In the genomic region with DNA sequence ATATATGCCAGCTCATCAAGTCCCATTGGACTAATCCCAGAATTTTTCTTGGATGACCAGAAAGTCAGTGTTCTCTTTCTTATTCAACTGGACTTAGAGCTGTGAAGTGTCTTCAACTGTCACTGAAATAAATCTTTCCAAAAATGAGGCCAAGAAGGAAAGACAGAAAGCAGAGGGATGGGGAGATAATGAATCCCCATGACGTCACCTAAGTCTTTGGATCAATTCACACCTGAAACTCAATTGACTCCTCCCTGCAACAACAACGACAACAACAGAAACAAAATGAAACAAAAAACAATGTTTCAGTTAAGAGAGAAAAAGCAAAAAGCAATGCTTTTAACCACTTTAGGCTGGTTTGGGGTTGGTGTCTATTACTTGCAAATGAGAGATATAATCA, we compare ENCODE assay signal across 34 cellular contexts.
"Had no signal": no experiment of that assay in that cellular context is flagged by ENCODE, and none has a peak within 500 bp of the region (broad histone marks: within the 10 kb centered on the region; RNA-seq: fewer than 3 reads in every experiment).

No MANE protein-coding gene starts in this region.

- H3K4me1 ChIP-seq: adrenal gland, ascending aorta, body of pancreas, breast epithelium had no signal

- H3K27me3 ChIP-seq: adrenal gland, body of pancreas, brain microvascular endothelial cell, breast epithelium, cardiac muscle cell had no signal

- H3K36me3 ChIP-seq: adrenal gland, ascending aorta, brain microvascular endothelial cell, breast epithelium, cardiac muscle cell had no signal

- H3K9me3 ChIP-seq: adrenal gland, ascending aorta, body of pancreas, breast epithelium had no signal

- H3K4me3 ChIP-seq: adrenal gland, ascending aorta, body of pancreas, breast epithelium, cardiac muscle cell had no signal

- FAIRE-seq: astrocyte, bronchial epithelial cell had no signal

- H3K27ac ChIP-seq: adrenal gland, ascending aorta, body of pancreas, brain microvascular endothelial cell, breast epithelium, cardiac muscle cell had no signal

- ATAC-seq: activated naive CD4-positive, alpha-beta T cell treated with anti-CD3 and anti-CD28 coated beads, Interleukin-2, amount 50 U/mL, for 72 hours; activated naive CD8-positive, alpha-beta T cell treated with anti-CD3 and anti-CD28 coated beads, Interleukin-2, amount 50 U/mL, for 24 hours; activated T-cell treated with anti-CD3 and anti-CD28 coated beads, Interleukin-2, amount 50 U/mL, for 4 hours; activated T-cell treated with anti-CD3 and anti-CD28 coated beads, Interleukin-2, amount 50 U/mL, for 72 hours; activated T-helper 17 cell treated with anti-CD3 and anti-CD28 coated beads, Interleukin-2, amount 50 U/mL, for 72 hours; body of pancreas had no signal

- DNase-seq: activated effector memory CD4-positive, alpha-beta T cell treated with anti-CD3 and anti-CD28 coated beads, Interleukin-2, amount 50 U/mL, for 16 hours; activated effector memory CD4-positive, alpha-beta T cell treated with Interleukin-2 at 50 U/mL for 16 hours; activated gamma-delta T cell; activated gamma-delta T cell treated with Interleukin-2 at 50 U/mL for 16 hours; activated naive CD4-positive, alpha-beta T cell; activated naive CD4-positive, alpha-beta T cell treated with anti-CD3 and anti-CD28 coated beads for 36 hours; activated naive CD4-positive, alpha-beta T cell treated with anti-CD3 and anti-CD28 coated beads, Interleukin-2, amount 10 ng/mL, durations not matched to agents 7 days and 5 days; activated naive CD4-positive, alpha-beta T cell treated with anti-CD3 and anti-CD28 coated beads, Interleukin-2, amount 50 U/mL, for 16 hours; activated naive CD4-positive, alpha-beta T cell treated with Interleukin-2 at 50 U/mL for 16 hours; activated naive CD8-positive, alpha-beta T cell treated with anti-CD3 and anti-CD28 coated beads for 36 hours; activated naive CD8-positive, alpha-beta T cell treated with anti-CD3 and anti-CD28 coated beads, Interleukin-2, amount 10 ng/mL, durations not matched to agents 7 days and 5 days; activated naive CD8-positive, alpha-beta T cell treated with anti-CD3 and anti-CD28 coated beads, Interleukin-2, amount 50 U/mL, for 24 hours; activated T-cell treated with anti-CD3 and anti-CD28 coated beads, Interleukin-2, amount 50 U/mL, for 1 hour; activated T-cell treated with anti-CD3 and anti-CD28 coated beads, Interleukin-2, amount 50 U/mL, for 24 hours; activated T-cell treated with anti-CD3 and anti-CD28 coated beads, Interleukin-2, amount 50 U/mL, for 4 hours; activated T-cell treated with anti-CD3 and anti-CD28 coated beads, Interleukin-2, amount 50 U/mL, for 48 hours; activated T-cell treated with anti-CD3 and anti-CD28 coated beads, Interleukin-2, amount 50 U/mL, for 72 hours; adrenal gland; amniotic stem cell; amygdala; anterior cingulate cortex; aorta; body of pancreas; brain microvascular endothelial cell; caudate nucleus; central memory CD4-positive, alpha-beta T cell; cerebellar nuclear complex had no signal
